27 cellular contexts compared by ENCODE assay signal in the genomic region with DNA sequence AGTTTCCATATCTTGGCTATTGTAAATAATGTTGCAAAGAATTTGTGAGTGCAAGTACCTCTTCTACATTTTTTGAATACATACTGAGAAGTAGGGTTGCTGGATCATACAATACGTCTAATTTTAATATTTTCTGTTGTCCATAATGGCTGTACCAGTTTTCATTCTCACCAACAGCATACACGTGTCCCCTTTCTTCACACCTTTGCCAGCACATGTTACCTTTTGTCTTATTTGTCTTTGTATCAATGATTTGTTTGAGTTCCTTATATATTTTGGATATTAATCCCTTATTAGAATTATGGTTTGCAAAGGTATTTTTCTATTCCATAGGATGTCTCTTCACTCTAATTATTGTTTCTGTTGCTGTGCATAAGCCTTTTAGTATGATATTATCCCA.
"Had no signal": no experiment of that assay in that cellular context is flagged by ENCODE, and none has a peak within 500 bp of the region (broad histone marks: within the 10 kb centered on the region; RNA-seq: fewer than 3 reads in every experiment).

No MANE protein-coding gene starts in this region.

- ATAC-seq: stimulated activated effector memory CD8-positive, alpha-beta T cell treated with anti-CD3 and anti-CD28 coated beads, Interleukin-12 subunit alpha, Interleukin-12 subunit beta, amount 100 ng/mL, for 72 hours; stimulated activated memory B cell treated with anti-CD40 and anti-IgM and Interleukin-4, amounts not matched to agents 10 μg/mL and 1 μg/mL and 100 μg/mL, for 72 hours; stimulated activated naive B cell treated with anti-CD40 and anti-IgM and Interleukin-4, amounts not matched to agents 10 μg/mL and 1 μg/mL and 100 μg/mL, for 72 hours; stimulated activated naive CD8-positive, alpha-beta T cell treated with anti-CD3 and anti-CD28 coated beads, Interleukin-15, amount 100 ng/mL, for 72 hours; stimulated activated naive CD8-positive, alpha-beta T cell treated with anti-CD3 and anti-CD28 coated beads, Interleukin-15, Interleukin-2, amounts not matched to agents 100 U/mL and 50 U/mL, for 24 hours; upper lobe of right lung had no signal

- H3K27ac ChIP-seq: stomach, suprapubic skin, testis, thoracic aorta, thyroid gland, tibial artery, tibial nerve, transverse colon, upper lobe of left lung, upper lobe of right lung, uterus, vagina had no signal

- FAIRE-seq: urothelium cell line had no signal

- H3K4me1 ChIP-seq: stomach, suprapubic skin, testis, thyroid gland, tibial artery, tibial nerve, transverse colon, upper lobe of left lung, upper lobe of right lung, uterus, vagina had no signal

- H3K36me3 ChIP-seq: stomach, suprapubic skin, thoracic aorta, thyroid gland, tibial artery, tibial nerve, transverse colon, upper lobe of left lung, upper lobe of right lung, uterus, vagina had no signal

- H3K27me3 ChIP-seq: stomach, suprapubic skin, testis, thyroid gland, tibial artery, tibial nerve, transverse colon, upper lobe of left lung, upper lobe of right lung, uterus, vagina had no signal

- H3K4me3 ChIP-seq: stomach, suprapubic skin, testis, thoracic aorta, thyroid gland, tibial artery, tibial nerve, transverse colon, upper lobe of left lung, upper lobe of right lung, uterus, vagina had no signal

- H3K9me3 ChIP-seq: stomach, testis, thoracic aorta, thyroid gland, tibial artery, tibial nerve, transverse colon, upper lobe of left lung, upper lobe of right lung, uterus, vagina had no signal

- DNase-seq: stimulated activated CD4-positive, alpha-beta T cell treated with anti-CD3 and anti-CD28 coated beads, Interleukin-2, amount 100 ng/mL, for 48 hours; stimulated activated CD4-positive, alpha-beta T cell treated with anti-CD3 and anti-CD28 coated beads, Interleukin-4, amount 100 ng/mL, for 1 hour; stimulated activated CD4-positive, alpha-beta T cell treated with anti-CD3 and anti-CD28 coated beads, Interleukin-4, amount 100 ng/mL, for 24 hours; stimulated activated CD4-positive, alpha-beta T cell treated with anti-CD3 and anti-CD28 coated beads, Interleukin-4, amount 100 ng/mL, for 4 hours; stimulated activated CD8-positive, alpha-beta memory T cell treated with anti-CD3 and anti-CD28 coated beads, Interleukin-4, amount 100 ng/mL, for 48 hours; stimulated activated naive B cell treated with anti-CD40 and anti-IgM and Interleukin-4, amounts not matched to agents 10 μg/mL and 1 μg/mL and 100 μg/mL, for 72 hours; stimulated activated naive CD4-positive, alpha-beta T cell; stimulated activated naive CD4-positive, alpha-beta T cell treated with Interleukin-2 at 50 U/mL for 16 hours; stimulated activated naive CD8-positive, alpha-beta T cell treated with anti-CD3 and anti-CD28 coated beads, Interleukin-15, amount 100 ng/mL, for 72 hours; stimulated activated naive CD8-positive, alpha-beta T cell treated with anti-CD3 and anti-CD28 coated beads, Interleukin-15, Interleukin-2, amounts not matched to agents 100 U/mL and 50 U/mL, for 24 hours; stomach; substantia nigra; testis; thyroid gland; tibial artery; transverse colon; trophoblast cell; upper lobe of left lung; upper lobe of right lung; uterus had no signal
